In genomic region chr1:22704440-22705067, GRCh38 we compare ENCODE assay signal across 8 cellular contexts. TPM values are rescaled to one million over a fixed set of nuclear protein-coding genes. Genes with fewer than 3 reads are reported as not detected.
DNase-seq lines count a peak whose midpoint lies in the region; ATAC-seq and TF ChIP-seq lines count a peak whose summit lies in the region.

No MANE protein-coding gene starts in this region.

- H3K9me2 ChIP-seq in Karpas-422 (replicated peaks; ENCODE audit: insufficient read depth, low read length): no peaks in the 10 kb centered on the region

- H3F3A ChIP-seq in neural progenitor cell (ENCODE audit: low read depth): peaks cover 27% of the 10 kb centered on the region

- no peaks in the 10 kb centered on the region for H3K36me3 Mint-ChIP-seq in activated T-helper 1 cell treated with anti-CD3 and anti-CD28 coated beads, Interleukin-12 subunit alpha, Interleukin-12 subunit beta, Interleukin-2, Interleukin-4 antibody, amounts not matched to agents 30 ng/mL and 10 ng/mL and 1 ng/mL, durations not matched to agents 14 hours and 24 hours and 36 hours (ENCODE audit: low read depth)
- H3K36me3 Mint-ChIP-seq in neural progenitor cell: no peaks in the 10 kb centered on the region

- no peaks in the 10 kb centered on the region for H3K9me3 Mint-ChIP-seq in activated T-helper 1 cell treated with anti-CD3 and anti-CD28 coated beads, Interleukin-12 subunit alpha, Interleukin-12 subunit beta, Interleukin-2, Interleukin-4 antibody, amounts not matched to agents 30 ng/mL and 10 ng/mL and 1 ng/mL, durations not matched to agents 14 hours and 24 hours and 36 hours
- no peaks in the 10 kb centered on the region for H3K9me3 Mint-ChIP-seq in neural progenitor cell
- H3K9me3 Mint-ChIP-seq in stimulated activated naive CD8-positive, alpha-beta T cell treated with anti-CD3 and anti-CD28 coated beads, Interleukin-15, amount 100 ng/mL, for 72 hours: no peaks in the 10 kb centered on the region

- TF ChIP-seq CTCF in neural progenitor cell (IDR thresholded peaks at IDR 0.05): peak; percentile 89

- H3K4me2 ChIP-seq in Karpas-422 (ENCODE audit: low read depth, low read length, poor library complexity, severe bottlenecking) (no peak overlapping the region), neural progenitor cell (no peak overlapping the region)

- H3K36me3 ChIP-seq in Karpas-422 (ENCODE audit: insufficient read depth, low read length) (no peaks in the 10 kb centered on the region), neural progenitor cell (no peaks in the 10 kb centered on the region)

- H3K27me3 ChIP-seq in Karpas-422 (ENCODE audit: low read length) (no peaks in the 10 kb centered on the region), neural progenitor cell (no peaks in the 10 kb centered on the region)

- no peak overlapping the region for H3K4me3 ChIP-seq in Karpas-422 (ENCODE audit: low read length)
- no peak overlapping the region for H3K4me3 ChIP-seq in neural progenitor cell

- peaks cover 36% of the 10 kb centered on the region for H3K4me1 ChIP-seq in Karpas-422 (ENCODE audit: low read length)
- peaks cover 19% of the 10 kb centered on the region for H3K4me1 ChIP-seq in neural progenitor cell

- H3K79me2 ChIP-seq in Karpas-422 (ENCODE audit: low read length): no peaks in the 10 kb centered on the region
- H3K79me2 ChIP-seq in neural progenitor cell (ENCODE audit: low read depth): no peaks in the 10 kb centered on the region

- peak; percentile 94 for ATAC-seq in stimulated activated naive CD8-positive, alpha-beta T cell treated with anti-CD3 and anti-CD28 coated beads, Interleukin-15, amount 100 ng/mL, for 72 hours
- no peak for ATAC-seq in GM19324 (IDR thresholded peaks at IDR 0.05; ENCODE audit: low FRiP score, unreplicated experiment)

- H2AFZ ChIP-seq in Karpas-422 (ENCODE audit: low read length) (no peak overlapping the region), neural progenitor cell (replicated peaks) (peak overlapping the region; percentile 51)

- peaks cover 22% of the 10 kb centered on the region for H3K27me3 Mint-ChIP-seq in activated T-helper 1 cell treated with anti-CD3 and anti-CD28 coated beads, Interleukin-12 subunit alpha, Interleukin-12 subunit beta, Interleukin-2, Interleukin-4 antibody, amounts not matched to agents 30 ng/mL and 10 ng/mL and 1 ng/mL, durations not matched to agents 14 hours and 24 hours and 36 hours (ENCODE audit: insufficient read depth)
- peaks cover 9% of the 10 kb centered on the region for H3K27me3 Mint-ChIP-seq in neural progenitor cell (ENCODE audit: insufficient read depth, low read depth)
- peaks cover 36% of the 10 kb centered on the region for H3K27me3 Mint-ChIP-seq in stimulated activated naive CD8-positive, alpha-beta T cell treated with anti-CD3 and anti-CD28 coated beads, Interleukin-15, amount 100 ng/mL, for 72 hours

- no peak overlapping the region for H3K4me3 Mint-ChIP-seq in activated T-helper 1 cell treated with anti-CD3 and anti-CD28 coated beads, Interleukin-12 subunit alpha, Interleukin-12 subunit beta, Interleukin-2, Interleukin-4 antibody, amounts not matched to agents 30 ng/mL and 10 ng/mL and 1 ng/mL, durations not matched to agents 14 hours and 24 hours and 36 hours
- no peak overlapping the region for H3K4me3 Mint-ChIP-seq in neural progenitor cell
- no peak overlapping the region for H3K4me3 Mint-ChIP-seq in stimulated activated naive CD8-positive, alpha-beta T cell treated with anti-CD3 and anti-CD28 coated beads, Interleukin-15, amount 100 ng/mL, for 72 hours

- H3K9me3 ChIP-seq in Karpas-422 (ENCODE audit: low read length): no peaks in the 10 kb centered on the region
- no peaks in the 10 kb centered on the region for H3K9me3 ChIP-seq in neural progenitor cell (ENCODE audit: low read depth)

- DNase-seq in GM04503 (ENCODE audit: low read depth) (peak; percentile 20), Karpas-422 (peak; percentile 93), RPMI8226 (peak; percentile 87), fibroblast of the conjunctiva (ENCODE audit: low read depth) (peak; percentile 79), neural progenitor cell (ENCODE audit: low spot score) (peak; percentile 93)
- DNase-seq in activated T-helper 1 cell treated with anti-CD3 and anti-CD28 coated beads, Interleukin-12 subunit alpha, Interleukin-12 subunit beta, Interleukin-2, Interleukin-4 antibody, amounts not matched to agents 30 ng/mL and 10 ng/mL and 1 ng/mL, durations not matched to agents 14 hours and 24 hours and 36 hours (ENCODE audit: low spot score): peak; percentile 55
- peak; percentile 73 to 78 for DNase-seq in stimulated activated naive CD8-positive, alpha-beta T cell treated with anti-CD3 and anti-CD28 coated beads, Interleukin-15, amount 100 ng/mL, for 72 hours

- intact Hi-C loops in activated T-helper 1 cell treated with anti-CD3 and anti-CD28 coated beads, Interleukin-12 subunit alpha, Interleukin-12 subunit beta, Interleukin-2, Interleukin-4 antibody, amounts not matched to agents 30 ng/mL and 10 ng/mL and 1 ng/mL, durations not matched to agents 14 hours and 24 hours and 36 hours (cut with micrococcal nuclease): loop anchor here (1.0 kb wide), 1 partner anchor 260 kb away; no protein-coding TSS in a partner anchor

- no peak overlapping the region for H3K27ac Mint-ChIP-seq in activated T-helper 1 cell treated with anti-CD3 and anti-CD28 coated beads, Interleukin-12 subunit alpha, Interleukin-12 subunit beta, Interleukin-2, Interleukin-4 antibody, amounts not matched to agents 30 ng/mL and 10 ng/mL and 1 ng/mL, durations not matched to agents 14 hours and 24 hours and 36 hours
- no peak overlapping the region for H3K27ac Mint-ChIP-seq in neural progenitor cell
- H3K27ac Mint-ChIP-seq in stimulated activated naive CD8-positive, alpha-beta T cell treated with anti-CD3 and anti-CD28 coated beads, Interleukin-15, amount 100 ng/mL, for 72 hours: no peak overlapping the region

- H4K20me1 ChIP-seq in Karpas-422 (ENCODE audit: insufficient read depth, low read depth, low read length): no peaks in the 10 kb centered on the region
- no peaks in the 10 kb centered on the region for H4K20me1 ChIP-seq in neural progenitor cell (ENCODE audit: low read depth)

- H3K9ac ChIP-seq in Karpas-422 (ENCODE audit: low read length) (no peak overlapping the region), neural progenitor cell (no peak overlapping the region)

- no peak overlapping the region for H3K27ac ChIP-seq in Karpas-422 (ENCODE audit: low read length)
- H3K27ac ChIP-seq in neural progenitor cell: no peak overlapping the region

- no peaks in the 10 kb centered on the region for H3K4me1 Mint-ChIP-seq in activated T-helper 1 cell treated with anti-CD3 and anti-CD28 coated beads, Interleukin-12 subunit alpha, Interleukin-12 subunit beta, Interleukin-2, Interleukin-4 antibody, amounts not matched to agents 30 ng/mL and 10 ng/mL and 1 ng/mL, durations not matched to agents 14 hours and 24 hours and 36 hours (ENCODE audit: low read depth)
- peaks cover 25% of the 10 kb centered on the region for H3K4me1 Mint-ChIP-seq in neural progenitor cell
- H3K4me1 Mint-ChIP-seq in stimulated activated naive CD8-positive, alpha-beta T cell treated with anti-CD3 and anti-CD28 coated beads, Interleukin-15, amount 100 ng/mL, for 72 hours: no peaks in the 10 kb centered on the region

RNA-seq across cellular contexts. Expression of gene EPHB2, which starts 6.1 kb away (rescaled TPM):
- total RNA-seq in Karpas-422 (2014; rRNA removed; shearing (Covaris generic); ENCODE audit: low replicate concordance): 0.45 and 2.5 TPM in 2 replicates
- total RNA-seq in activated T-helper 1 cell treated with anti-CD3 and anti-CD28 coated beads, Interleukin-12 subunit alpha, Interleukin-12 subunit beta, Interleukin-2, Interleukin-4 antibody, amounts not matched to agents 30 ng/mL and 10 ng/mL and 1 ng/mL, durations not matched to agents 14 hours and 24 hours and 36 hours: not detected in 2 replicates
- total RNA-seq in neural progenitor cell (ENCODE audit: low replicate concordance): 38.3 and 80.2 TPM in 2 replicates

RNA-seq across cellular contexts. Expression of gene C1QB, which starts 51.5 kb away (rescaled TPM):
- not detected in 2 replicates for total RNA-seq in Karpas-422 (2014; rRNA removed; shearing (Covaris generic); ENCODE audit: low replicate concordance)
- total RNA-seq in activated T-helper 1 cell treated with anti-CD3 and anti-CD28 coated beads, Interleukin-12 subunit alpha, Interleukin-12 subunit beta, Interleukin-2, Interleukin-4 antibody, amounts not matched to agents 30 ng/mL and 10 ng/mL and 1 ng/mL, durations not matched to agents 14 hours and 24 hours and 36 hours: not detected in 2 replicates
- total RNA-seq in neural progenitor cell (ENCODE audit: low replicate concordance): not detected in 2 replicates

Comparison
In these comparisons a context has a peak if more than half of its experiments do, and no peak if none do; other contexts are left out.
1. DNase-seq: peak in every context shown above with its lines; median percentile 93 in Karpas-422; 93 in neural progenitor cell; 87 in RPMI8226; 79 in fibroblast of the conjunctiva; 76 in stimulated activated naive CD8-positive, alpha-beta T cell treated with anti-CD3 and anti-CD28 coated beads, Interleukin-15, amount 100 ng/mL, for 72 hours; 55 in activated T-helper 1 cell treated with anti-CD3 and anti-CD28 coated beads, Interleukin-12 subunit alpha, Interleukin-12 subunit beta, Interleukin-2, Interleukin-4 antibody, amounts not matched to agents 30 ng/mL and 10 ng/mL and 1 ng/mL, durations not matched to agents 14 hours and 24 hours and 36 hours; 20 in GM04503.
2. RNA of gene EPHB2, which starts 6.1 kb away (total RNA-seq): 38.3 to 80.2 TPM in neural progenitor cell; 0.45 to 2.5 TPM in Karpas-422 and not detected in activated T-helper 1 cell treated with anti-CD3 and anti-CD28 coated beads, Interleukin-12 subunit alpha, Interleukin-12 subunit beta, Interleukin-2, Interleukin-4 antibody, amounts not matched to agents 30 ng/mL and 10 ng/mL and 1 ng/mL, durations not matched to agents 14 hours and 24 hours and 36 hours; every median in the first group is over 10 times any median in the second.